Comparison of ENCODE assay signal across 1 cellular context in genomic region chr3:127628426-127628787, GRCh38.
TF ChIP-seq lines count a peak whose summit lies in the region.

No MANE protein-coding gene starts in this region.

TF ChIP-seq in HepG2, 621 proteins besides CTCF, POLR2A, EP300 and RAD21:
- TF ChIP-seq ZNF784 (CRISPR knock-in tag; IDR thresholded peaks at IDR 0.05; ENCODE audit: borderline replicate concordance) (no peak), ZZZ3 (CRISPR knock-in tag; IDR thresholded peaks at IDR 0.05; ENCODE audit: borderline replicate concordance) (no peak), SPEN (CRISPR knock-in tag; IDR thresholded peaks at IDR 0.05; ENCODE audit: low read depth) (no peak), NCOA1 (CRISPR knock-in tag; IDR thresholded peaks at IDR 0.05) (no peak), HNRNPUL1 (IDR thresholded peaks at IDR 0.05; ENCODE audit: low read depth, low read length) (no peak), ZNF704 (CRISPR knock-in tag; IDR thresholded peaks at IDR 0.05; ENCODE audit: borderline replicate concordance) (no peak), SNAPC5 (CRISPR knock-in tag; IDR thresholded peaks at IDR 0.05; ENCODE audit: borderline replicate concordance) (no peak), GRHL1 (CRISPR knock-in tag; conservative IDR thresholded peaks at IDR 0.05) (no peak), ZNF646 (CRISPR knock-in tag; IDR thresholded peaks at IDR 0.05) (no peak), SALL2 (CRISPR knock-in tag; IDR thresholded peaks at IDR 0.05) (no peak), NBN (conservative IDR thresholded peaks at IDR 0.05) (no peak), MZF1 (CRISPR knock-in tag; IDR thresholded peaks at IDR 0.05; ENCODE audit: borderline replicate concordance) (no peak), SATB2 (CRISPR knock-in tag; IDR thresholded peaks at IDR 0.05) (no peak), ZNF501 (CRISPR knock-in tag; IDR thresholded peaks at IDR 0.05) (no peak), ZBTB21 (CRISPR knock-in tag; IDR thresholded peaks at IDR 0.05) (no peak)
